ENCODE assay signal across 31 cellular contexts in genomic region chr10:105827133-105827532, GRCh38.
"Had no signal": no experiment of that assay in that cellular context is flagged by ENCODE, and none has a peak within 500 bp of the region (broad histone marks: within the 10 kb centered on the region; RNA-seq: fewer than 3 reads in every experiment).

No MANE protein-coding gene starts in this region.

- ATAC-seq: natural killer cell; psoas muscle; stimulated activated memory B cell treated with anti-CD40 and anti-IgM and Interleukin-4, amounts not matched to agents 10 μg/mL and 1 μg/mL and 100 μg/mL, for 72 hours; stimulated activated naive CD8-positive, alpha-beta T cell treated with anti-CD3 and anti-CD28 coated beads, Interleukin-15, amount 100 ng/mL, for 72 hours; upper lobe of right lung had no signal

- H3K4me1 ChIP-seq: left ventricle myocardium inferior, parathyroid adenoma, psoas muscle, sigmoid colon, tibial artery, upper lobe of right lung had no signal

- H3K27me3 ChIP-seq: brain microvascular endothelial cell, dorsolateral prefrontal cortex, neural progenitor cell, sigmoid colon, tibial artery, upper lobe of right lung had no signal

- FAIRE-seq: astrocyte, frontal cortex, islet of Langerhans, small intestine had no signal

- DNase-seq: activated CD4-positive, alpha-beta memory T cell treated with anti-CD3 and anti-CD28 coated beads for 36 hours; activated CD4-positive, alpha-beta T cell treated with anti-CD3 and anti-CD28 coated beads, Interleukin-2, amount 10 ng/mL, durations not matched to agents 24 days and 14 days; activated CD4-positive, CD25-positive, alpha-beta regulatory T cell treated with anti-CD3 and anti-CD28 coated beads, Interleukin-2, amount 50 U/mL, for 72 hours; activated CD8-positive, alpha-beta memory T cell treated with anti-CD3 and anti-CD28 coated beads, Interleukin-2, amount 50 U/mL, for 48 hours; activated gamma-delta T cell treated with Interleukin-2 at 50 U/mL for 16 hours; activated naive CD4-positive, alpha-beta T cell treated with anti-CD3 and anti-CD28 coated beads, Interleukin-2, amount 50 U/mL, for 16 hours; activated T-cell treated with anti-CD3 and anti-CD28 coated beads, Interleukin-2, amount 50 U/mL, for 24 hours; amniotic stem cell; brain microvascular endothelial cell; dorsolateral prefrontal cortex; effector memory CD4-positive, alpha-beta T cell; left ventricle myocardium inferior; mesendoderm; natural killer cell; occipital lobe; psoas muscle; sigmoid colon; small intestine; stimulated activated CD4-positive, alpha-beta T cell treated with anti-CD3 and anti-CD28 coated beads, Interleukin-4, amount 100 ng/mL, for 4 hours; stimulated activated CD8-positive, alpha-beta memory T cell treated with anti-CD3 and anti-CD28 coated beads, Interleukin-4, amount 100 ng/mL, for 48 hours; stimulated activated naive CD8-positive, alpha-beta T cell treated with anti-CD3 and anti-CD28 coated beads, Interleukin-15, amount 100 ng/mL, for 72 hours; tibial artery; upper lobe of right lung had no signal

- H3K9me3 ChIP-seq: psoas muscle, sigmoid colon, tibial artery, upper lobe of right lung had no signal

- H3K36me3 ChIP-seq: brain microvascular endothelial cell, left ventricle myocardium inferior, neural progenitor cell, sigmoid colon, tibial artery, upper lobe of right lung had no signal

- H3K4me3 ChIP-seq: coronary artery, dorsolateral prefrontal cortex, left ventricle myocardium inferior, lung, neural progenitor cell, psoas muscle, sigmoid colon, tibial artery, upper lobe of right lung had no signal

- H3K27ac ChIP-seq: brain microvascular endothelial cell, coronary artery, dorsolateral prefrontal cortex, left ventricle myocardium inferior, neural progenitor cell, parathyroid adenoma, psoas muscle, sigmoid colon, tibial artery, upper lobe of right lung had no signal
